Comparison of ENCODE assay signal across 27 cellular contexts in genomic region chr7:22372863-22373262, GRCh38. TPM values are rescaled to one million over a fixed set of nuclear protein-coding genes. Genes with fewer than 3 reads are reported as not detected.
DNase-seq lines count a peak whose midpoint lies in the region; ATAC-seq, FAIRE-seq and TF ChIP-seq lines count a peak whose summit lies in the region.
"Had no signal": no experiment of that assay in that cellular context is flagged by ENCODE, and none has a peak within 500 bp of the region (broad histone marks: within the 10 kb centered on the region; RNA-seq: fewer than 3 reads in every experiment).

No MANE protein-coding gene starts in this region.

- intact Hi-C loops in K562 (cut with micrococcal nuclease): no loop called here

- H3K9ac ChIP-seq in BLaER1 (no peak overlapping the region), Karpas-422 (ENCODE audit: low read length) (no peak overlapping the region), K562 (ENCODE audit: insufficient read depth in 1 of 2, low read depth in 2 of 2, low read length in 2 of 2) (peak overlapping the region in 1 of 2 experiments; percentile 31; a peak in 1 of 4 replicates), mucosa of stomach (ENCODE audit: low read length) (peak overlapping the region; percentile 18)

- H3K36me3 ChIP-seq in BLaER1 (no peaks in the 10 kb centered on the region), Karpas-422 (ENCODE audit: insufficient read depth, low read length) (no peaks in the 10 kb centered on the region), K562 (ENCODE audit: control insufficient read depth, insufficient read depth, low read length) (no peaks in the 10 kb centered on the region), mucosa of stomach (ENCODE audit: control insufficient read depth, insufficient read depth, low read length) (no peaks in the 10 kb centered on the region), hepatocyte (replicated peaks; ENCODE audit: insufficient read depth, low read depth) (no peaks in the 10 kb centered on the region)
- H3K36me3 ChIP-seq: brain microvascular endothelial cell, esophagus squamous epithelium, MG63, tibial artery, WERI-Rb-1 had no signal

- no peak for TF ChIP-seq EP300 in K562 (IDR thresholded peaks at IDR 0.05; ENCODE audit: low read length)

- ATAC-seq in K562: peak; percentile 53
- ATAC-seq: activated CD8-positive, alpha-beta memory T cell treated with anti-CD3 and anti-CD28 coated beads, Interleukin-2, amount 10 ng/mL, durations not matched to agents 7 days and 5 days; activated T-cell treated with anti-CD3 and anti-CD28 coated beads, Interleukin-2, amount 50 U/mL, for 72 hours; left cardiac atrium had no signal

- H2AFZ ChIP-seq in Karpas-422 (ENCODE audit: low read length) (peak overlapping the region; percentile 82), K562 (ENCODE audit: low read depth, low read length) (peak overlapping the region; percentile 78), hepatocyte (no peak overlapping the region)

- no peaks in the 10 kb centered on the region for H3K9me1 ChIP-seq in K562 (ENCODE audit: control insufficient read depth, insufficient read depth, low read length)

- H4K20me1 ChIP-seq in BLaER1 (no peaks in the 10 kb centered on the region), Karpas-422 (ENCODE audit: insufficient read depth, low read depth, low read length) (no peaks in the 10 kb centered on the region), K562 (replicated peaks; ENCODE audit: control insufficient read depth, insufficient read depth, low read length) (no peaks in the 10 kb centered on the region), hepatocyte (ENCODE audit: insufficient read depth, poor library complexity, severe bottlenecking) (no peaks in the 10 kb centered on the region)

- H3K36me3 Mint-ChIP-seq in mesothelial cell of epicardium: no peaks in the 10 kb centered on the region
- H3K36me3 Mint-ChIP-seq: activated CD8-positive, alpha-beta memory T cell treated with anti-CD3 and anti-CD28 coated beads, Interleukin-2, amount 10 ng/mL, durations not matched to agents 7 days and 5 days; CD8-positive, alpha-beta memory T cell; naive B cell had no signal

- H3K4me1 Mint-ChIP-seq in mesothelial cell of epicardium: peaks cover 16% of the 10 kb centered on the region
- H3K4me1 Mint-ChIP-seq: activated CD4-positive, alpha-beta T cell treated with anti-CD3 and anti-CD28 coated beads, Interleukin-2, amount 10 ng/mL, durations not matched to agents 24 days and 14 days; CD8-positive, alpha-beta memory T cell; naive B cell had no signal

- no peak overlapping the region for H3K4me3 Mint-ChIP-seq in mesothelial cell of epicardium
- H3K4me3 Mint-ChIP-seq: activated CD4-positive, alpha-beta T cell treated with anti-CD3 and anti-CD28 coated beads, Interleukin-2, amount 10 ng/mL, durations not matched to agents 24 days and 14 days; activated CD8-positive, alpha-beta memory T cell treated with anti-CD3 and anti-CD28 coated beads, Interleukin-2, amount 10 ng/mL, durations not matched to agents 7 days and 5 days; activated T-cell treated with anti-CD3 and anti-CD28 coated beads, Interleukin-2, amount 50 U/mL, for 72 hours; CD8-positive, alpha-beta memory T cell; naive B cell; stimulated activated naive CD8-positive, alpha-beta T cell treated with anti-CD3 and anti-CD28 coated beads, Interleukin-15, Interleukin-2, amounts not matched to agents 100 ng/mL and 50 ng/mL, for 24 hours had no signal

- CTCF ChIA-PET in K562 (lab: Yijun Ruan, JAX; ENCODE audit: low intra/inter-chr PET ratio): no interaction called here

- no TSS peak for BruUV-seq in K562 (replicated peaks; lab: Mats Ljungman, UMichigan)

- peaks cover 2% of the 10 kb centered on the region for H3K27me3 Mint-ChIP-seq in mesothelial cell of epicardium (ENCODE audit: low read depth)
- H3K27me3 Mint-ChIP-seq: stimulated activated naive CD8-positive, alpha-beta T cell treated with anti-CD3 and anti-CD28 coated beads, Interleukin-15, Interleukin-2, amounts not matched to agents 100 ng/mL and 50 ng/mL, for 24 hours had no signal

- no peak for FAIRE-seq in K562 (lab: Jason Lieb, UNC)
- FAIRE-seq: frontal cortex had no signal

- H3K4me2 ChIP-seq in BLaER1 (0 out of 2 replicates have a peak overlapping the region, but pooled peaks have one; percentile 17), Karpas-422 (ENCODE audit: low read depth, low read length, poor library complexity, severe bottlenecking) (peak overlapping the region; percentile 30), K562 (ENCODE audit: insufficient read depth, low read length) (peak overlapping the region; percentile 48), hepatocyte (no peak overlapping the region)

- in situ Hi-C loops in K562 (cut with MboI): no loop called here

- H3K79me2 ChIP-seq in Karpas-422 (ENCODE audit: low read length) (no peaks in the 10 kb centered on the region), K562 (ENCODE audit: control insufficient read depth, insufficient read depth, low read length) (no peaks in the 10 kb centered on the region), hepatocyte (no peaks in the 10 kb centered on the region)

- WGBS in K562 (ENCODE audit: insufficient coverage, low coverage, missing lambda C conversion rate): 25% methylated on average over 6 of the region's 6 CpGs
- 76% methylated on average over 6 of the region's 6 CpGs for WGBS in hepatocyte (ENCODE audit: low lambda C conversion rate, missing lambda C conversion rate)

- DNase-seq in Karpas-422: no peak
- DNase-seq in K562 (ENCODE audit: extremely low read depth in 1 of 4, low spot score in 3 of 4): peak in 1 of 4 experiments; percentile 14
- no peak for DNase-seq in hepatocyte (ENCODE audit: low spot score)
- DNase-seq in DMS114 treated with DMSO at 0.1 percent for 48 hours (lab: John Stamatoyannopoulos, UW; ENCODE audit: unreplicated experiment): no peak
- DNase-seq in mesothelial cell of epicardium (ENCODE audit: low spot score in 2 of 2, unreplicated experiment in 2 of 2): no peak
- DNase-seq in stimulated activated CD4-positive, alpha-beta T cell treated with anti-CD3 and anti-CD28 coated beads, Interleukin-4, amount 100 ng/mL, for 4 hours: no peak
- DNase-seq: activated CD4-positive, alpha-beta T cell treated with anti-CD3 and anti-CD28 coated beads, Interleukin-2, amount 10 ng/mL, durations not matched to agents 24 days and 14 days; activated CD8-positive, alpha-beta memory T cell treated with anti-CD3 and anti-CD28 coated beads, Interleukin-2, amount 10 ng/mL, durations not matched to agents 7 days and 5 days; activated naive CD4-positive, alpha-beta T cell treated with Interleukin-2 at 50 U/mL for 16 hours; activated T-cell treated with anti-CD3 and anti-CD28 coated beads, Interleukin-2, amount 50 U/mL, for 72 hours; brain microvascular endothelial cell; CD8-positive, alpha-beta memory T cell; DND-41; esophagus squamous epithelium; left cardiac atrium; MG63; naive B cell; NCI-H1417; NCI-H2081 treated with DMSO at 0.1 percent for 48 hours; NCI-H345; SHP77; tibial artery; WERI-Rb-1 had no signal

- no peaks in the 10 kb centered on the region for H3K9me3 Mint-ChIP-seq in mesothelial cell of epicardium
- H3K9me3 Mint-ChIP-seq: activated CD4-positive, alpha-beta T cell treated with anti-CD3 and anti-CD28 coated beads, Interleukin-2, amount 10 ng/mL, durations not matched to agents 24 days and 14 days; activated T-cell treated with anti-CD3 and anti-CD28 coated beads, Interleukin-2, amount 50 U/mL, for 72 hours; CD8-positive, alpha-beta memory T cell; naive B cell; stimulated activated naive CD8-positive, alpha-beta T cell treated with anti-CD3 and anti-CD28 coated beads, Interleukin-15, Interleukin-2, amounts not matched to agents 100 ng/mL and 50 ng/mL, for 24 hours had no signal

- POLR2A ChIA-PET in K562 (lab: Yijun Ruan, JAX): interaction anchor here (0.9 to 3.6 kb wide), 3 partner anchors 11 to 22 kb away, joined by 3 to 16 read pairs (median 4); no protein-coding TSS in a partner anchor

- no peak overlapping the region for H3K27ac Mint-ChIP-seq in mesothelial cell of epicardium
- H3K27ac Mint-ChIP-seq: activated CD4-positive, alpha-beta T cell treated with anti-CD3 and anti-CD28 coated beads, Interleukin-2, amount 10 ng/mL, durations not matched to agents 24 days and 14 days; activated CD8-positive, alpha-beta memory T cell treated with anti-CD3 and anti-CD28 coated beads, Interleukin-2, amount 10 ng/mL, durations not matched to agents 7 days and 5 days; activated T-cell treated with anti-CD3 and anti-CD28 coated beads, Interleukin-2, amount 50 U/mL, for 72 hours; stimulated activated naive CD8-positive, alpha-beta T cell treated with anti-CD3 and anti-CD28 coated beads, Interleukin-15, Interleukin-2, amounts not matched to agents 100 ng/mL and 50 ng/mL, for 24 hours had no signal

- H3K9me3 ChIP-seq in BLaER1: no peaks in the 10 kb centered on the region
- H3K9me3 ChIP-seq in Karpas-422 (ENCODE audit: low read length): no peaks in the 10 kb centered on the region
- H3K9me3 ChIP-seq in K562 (replicated peaks; ENCODE audit: control insufficient read depth, insufficient read depth, low read depth, low read length): no peaks in the 10 kb centered on the region
- no peaks in the 10 kb centered on the region for H3K9me3 ChIP-seq in mucosa of stomach (ENCODE audit: control insufficient read depth, low read length)
- H3K9me3 ChIP-seq in hepatocyte (ENCODE audit: low read depth): no peaks in the 10 kb centered on the region
- H3K9me3 ChIP-seq: esophagus squamous epithelium, MG63, tibial artery had no signal

- no peak for TF ChIP-seq POLR2A in K562 (conservative IDR thresholded peaks at IDR 0.05)

- no peaks in the 10 kb centered on the region for H3K9me2 ChIP-seq in Karpas-422 (replicated peaks; ENCODE audit: insufficient read depth, low read length)
- no peaks in the 10 kb centered on the region for H3K9me2 ChIP-seq in hepatocyte (replicated peaks; ENCODE audit: insufficient read depth)

- H3K27ac ChIP-seq in BLaER1 (no peak overlapping the region), Karpas-422 (ENCODE audit: low read length) (peak overlapping the region; percentile 25; the same call in 1 of the 2 replicates), K562 (ENCODE audit: extremely low read depth, low read depth, low read length) (peak overlapping the region; percentile 53), hepatocyte (no peak overlapping the region)
- H3K27ac ChIP-seq: brain microvascular endothelial cell, tibial artery had no signal

- TF ChIP-seq CTCF in K562 (IDR thresholded peaks at IDR 0.05 in 2 of 3, conservative IDR thresholded peaks at IDR 0.05 in 1 of 3; ENCODE audit: insufficient read depth in 2 of 3, low read depth in 1 of 3, low read length in 3 of 3): no peak
- no peak for TF ChIP-seq CTCF in hepatocyte (IDR thresholded peaks at IDR 0.05; ENCODE audit: poor library complexity)
- no peak for TF ChIP-seq CTCF in mesothelial cell of epicardium (IDR thresholded peaks at IDR 0.05; ENCODE audit: unreplicated experiment)

- H3K4me3 ChIP-seq in BLaER1 (no peak overlapping the region), Karpas-422 (ENCODE audit: low read length) (no peak overlapping the region), K562 (no peak overlapping the region), mucosa of stomach (ENCODE audit: low read length) (no peak overlapping the region), hepatocyte (no peak overlapping the region)
- H3K4me3 ChIP-seq: esophagus squamous epithelium, MG63, tibial artery had no signal

- no peak for TF ChIP-seq RAD21 in K562 (CRISPR knock-in tag; conservative IDR thresholded peaks at IDR 0.05 in 1 of 2, IDR thresholded peaks at IDR 0.05 in 1 of 2)

- no peaks in the 10 kb centered on the region for H3K27me3 ChIP-seq in BLaER1
- no peaks in the 10 kb centered on the region for H3K27me3 ChIP-seq in Karpas-422 (ENCODE audit: low read length)
- no peaks in the 10 kb centered on the region for H3K27me3 ChIP-seq in K562 (ENCODE audit: control insufficient read depth in 2 of 2, insufficient read depth in 2 of 2, low read length in 2 of 2)
- H3K27me3 ChIP-seq in mucosa of stomach (ENCODE audit: control insufficient read depth, insufficient read depth, low read length): no peaks in the 10 kb centered on the region
- no peaks in the 10 kb centered on the region for H3K27me3 ChIP-seq in hepatocyte
- H3K27me3 ChIP-seq: brain microvascular endothelial cell, esophagus squamous epithelium, MG63, tibial artery had no signal

- H3K4me1 ChIP-seq in BLaER1: peaks cover 13% of the 10 kb centered on the region
- H3K4me1 ChIP-seq in Karpas-422 (ENCODE audit: low read length): peaks cover 85% of the 10 kb centered on the region
- H3K4me1 ChIP-seq in K562 (replicated peaks in 1 of 2; ENCODE audit: control insufficient read depth in 2 of 2, insufficient read depth in 2 of 2, low read length in 2 of 2): peaks cover 0 to 23% of the 10 kb centered on the region in 2 experiments; a peak in 4 of 5 replicates
- H3K4me1 ChIP-seq in mucosa of stomach (ENCODE audit: control insufficient read depth, insufficient read depth, low read length): peaks cover 33% of the 10 kb centered on the region
- H3K4me1 ChIP-seq in hepatocyte (ENCODE audit: insufficient read depth): peaks cover 3% of the 10 kb centered on the region

RNA-seq across cellular contexts. Expression of gene RAPGEF5, which starts 15.9 kb away (rescaled TPM):
- total RNA-seq in Karpas-422 (2014; rRNA removed; shearing (Covaris generic); ENCODE audit: low replicate concordance): 80.1 and 81.6 TPM in 2 replicates
- 3.3 and 9.4 TPM in 2 replicates for total RNA-seq in K562 (2011; cell fraction: chromatin; rRNA removed; ENCODE audit: low replicate concordance)
- 1.3 and 2.5 TPM in 2 replicates for total RNA-seq in K562 (2011; cell fraction: nucleolus; rRNA removed)
- total RNA-seq in K562 (2011; cell fraction: nucleoplasm; rRNA removed): 5.9 and 9.7 TPM in 2 replicates
- total RNA-seq in K562 (2014; rRNA removed): 0.45 and 1.3 TPM in 2 replicates
- total RNA-seq in K562 (2014; rRNA removed; fragmentation: Illumina TruSeq; extraction: Trizol): 2.0 and 2.3 TPM in 2 replicates
- 1.3 and 1.6 TPM in 2 replicates for total RNA-seq in K562 (2015; rRNA removed; fragmentation: Illumina TruSeq; extraction: Trizol)
- total RNA-seq in K562 (2021): 1.8 and 3.1 TPM in 2 replicates
- polyA plus RNA-seq in K562 (2011; rRNA removed): 0.85 and 1.3 TPM in 2 replicates
- polyA plus RNA-seq in K562 (2011; cell fraction: cytosol; rRNA removed): 0.25 and 0.58 TPM in 2 replicates
- polyA plus RNA-seq in K562 (2011; cell fraction: nucleus; rRNA removed): 2.8 and 3.2 TPM in 2 replicates
- polyA plus RNA-seq in K562 (2012): 0.53 and 0.61 TPM in 2 replicates
- polyA plus RNA-seq in K562 (2014; fragmentation: Illumina TruSeq; extraction: Trizol): 0.75 and 1.1 TPM in 2 replicates
- polyA plus RNA-seq in K562 (2014; fragmentation: Nextera tagmentation; extraction: Ambion mirVana): 1 to 10 TPM in 1 of 2 experiments, under 1 TPM in 1; 0.39 to 1.0 TPM
- polyA plus RNA-seq in K562 (2014; rRNA removed): 0.94 and 1.1 TPM in 2 replicates
- 3.0 and 5.4 TPM in 2 replicates for polyA minus RNA-seq in K562 (2011; rRNA and poly(A)+ RNA removed)
- polyA minus RNA-seq in K562 (2011; cell fraction: cytosol; rRNA and poly(A)+ RNA removed): 0.86 and 3.3 TPM in 2 replicates
- 4.3 and 11.1 TPM in 2 replicates for polyA minus RNA-seq in K562 (2011; cell fraction: nucleus; rRNA and poly(A)+ RNA removed)
- 8.8 and 14.5 TPM in 2 replicates for total RNA-seq in hepatocyte
- 5.2 and 10.6 TPM in 2 replicates for polyA plus RNA-seq in hepatocyte
- total RNA-seq in mesothelial cell of epicardium: 5.4 to 6.1 TPM (median 5.7 TPM) in 3 replicates

Comparison
In these comparisons a context has a peak if more than half of its experiments do, and no peak if none do; other contexts are left out.
1. H3K27ac ChIP-seq: peak in Karpas-422 (single experiment) and K562 (single experiment); none in BLaER1 (single experiment) and hepatocyte (single experiment).